ENCODE assay signal across 14 cellular contexts in genomic region chr3:111763968-111764367, GRCh38.
DNase-seq lines count a peak whose midpoint lies in the region; ATAC-seq and TF ChIP-seq lines count a peak whose summit lies in the region.
"Had no signal": no experiment of that assay in that cellular context is flagged by ENCODE, and none has a peak within 500 bp of the region (broad histone marks: within the 10 kb centered on the region; RNA-seq: fewer than 3 reads in every experiment).

No MANE protein-coding gene starts in this region.

- intact Hi-C loops in spleen (cut with DNase I; ENCODE audit: low total_unique reads): no loop called here

- H3K9me3 ChIP-seq in muscle layer of duodenum (ENCODE audit: control insufficient read depth in 1 of 2, low read length in 2 of 2): no peaks in the 10 kb centered on the region
- H3K9me3 ChIP-seq in upper lobe of left lung: no peaks in the 10 kb centered on the region
- no peaks in the 10 kb centered on the region for H3K9me3 ChIP-seq in spleen

- peak in 1 of 2 donors; percentile 54 for ATAC-seq in upper lobe of left lung (ENCODE audit: low FRiP score in 2 of 2)
- no peak for ATAC-seq in HG03159 (IDR thresholded peaks at IDR 0.05; ENCODE audit: unreplicated experiment)
- ATAC-seq: naive thymus-derived CD8-positive, alpha-beta T cell had no signal

- H3K36me3 ChIP-seq in muscle layer of duodenum (ENCODE audit: control insufficient read depth in 1 of 2, insufficient read depth in 2 of 2, low read length in 2 of 2): no peaks in the 10 kb centered on the region
- no peaks in the 10 kb centered on the region for H3K36me3 ChIP-seq in upper lobe of left lung
- no peaks in the 10 kb centered on the region for H3K36me3 ChIP-seq in spleen

- no peak for TF ChIP-seq POLR2A in upper lobe of left lung (IDR thresholded peaks at IDR 0.05)
- no peak for TF ChIP-seq POLR2A in spleen (IDR thresholded peaks at IDR 0.05)

- H3K4me1 ChIP-seq in muscle layer of duodenum (ENCODE audit: control insufficient read depth in 1 of 2, insufficient read depth in 2 of 2, low read length in 2 of 2): peaks cover 6 to 25% of the 10 kb centered on the region in 2 donors
- H3K4me1 ChIP-seq in upper lobe of left lung: peaks cover 18 to 28% (median 21%) of the 10 kb centered on the region in 4 donors
- peaks cover 0 to 18% (median 0%) of the 10 kb centered on the region in 6 donors for H3K4me1 ChIP-seq in spleen

- WGBS in upper lobe of left lung, 2 donors: 59 to 60% methylated on average over 2 of the region's 2 CpGs
- WGBS in spleen, 5 donors: 66 to 79% (median 74%) methylated on average over 2 of the region's 2 CpGs

- H3K4me3 ChIP-seq in muscle layer of duodenum (ENCODE audit: low read depth in 1 of 2, low read length in 2 of 2) (no peak overlapping the region), upper lobe of left lung (no peak overlapping the region), spleen (no peak overlapping the region)

- DNase-seq in NCI-H226 (peak; percentile 28), fibroblast of gingiva (ENCODE audit: low read depth) (peak; percentile 85), upper lobe of left lung (no peak), spleen (no peak), mesenteric fat pad (ENCODE audit: low spot score) (no peak)
- DNase-seq: activated CD4-positive, alpha-beta memory T cell treated with anti-CD3 and anti-CD28 coated beads, Interleukin-2, amount 10 ng/mL, durations not matched to agents 7 days and 5 days; amygdala; DMS79; Kasumi-1; naive thymus-derived CD8-positive, alpha-beta T cell; NCI-H526 treated with DMSO at 0.1 percent for 48 hours; stimulated activated CD4-positive, alpha-beta T cell treated with anti-CD3 and anti-CD28 coated beads, Interleukin-4, amount 100 ng/mL, for 24 hours had no signal

- H3K27me3 ChIP-seq in muscle layer of duodenum (ENCODE audit: low read depth, low read length) (no peaks in the 10 kb centered on the region), upper lobe of left lung (no peaks in the 10 kb centered on the region), spleen (replicated peaks in 1 of 7) (no peaks in the 10 kb centered on the region)

- H3K27ac ChIP-seq in muscle layer of duodenum (ENCODE audit: low read length) (peak overlapping the region; percentile 82), upper lobe of left lung (peak overlapping the region in 3 of 4 donors; percentile 42 to 61 (median 47)), spleen (no peak overlapping the region)

- peak in 1 of 4 donors; percentile 56 for TF ChIP-seq EP300 in upper lobe of left lung (IDR thresholded peaks at IDR 0.05)

- TF ChIP-seq CTCF in upper lobe of left lung (IDR thresholded peaks at IDR 0.05): no peak
- no peak for TF ChIP-seq CTCF in spleen (IDR thresholded peaks at IDR 0.05 in 8 of 11, conservative IDR thresholded peaks at IDR 0.05 in 3 of 11)

Comparison
In these comparisons a context has a peak if more than half of its experiments do, and no peak if none do; other contexts are left out.
1. DNase-seq: peak in NCI-H226 (single experiment) and fibroblast of gingiva (single experiment); none in upper lobe of left lung (0 of 2), spleen (single experiment) and mesenteric fat pad (single experiment).
2. H3K27ac ChIP-seq: peak in muscle layer of duodenum (single experiment) and upper lobe of left lung (3 of 4); none in spleen (0 of 8).